In the genomic region with DNA sequence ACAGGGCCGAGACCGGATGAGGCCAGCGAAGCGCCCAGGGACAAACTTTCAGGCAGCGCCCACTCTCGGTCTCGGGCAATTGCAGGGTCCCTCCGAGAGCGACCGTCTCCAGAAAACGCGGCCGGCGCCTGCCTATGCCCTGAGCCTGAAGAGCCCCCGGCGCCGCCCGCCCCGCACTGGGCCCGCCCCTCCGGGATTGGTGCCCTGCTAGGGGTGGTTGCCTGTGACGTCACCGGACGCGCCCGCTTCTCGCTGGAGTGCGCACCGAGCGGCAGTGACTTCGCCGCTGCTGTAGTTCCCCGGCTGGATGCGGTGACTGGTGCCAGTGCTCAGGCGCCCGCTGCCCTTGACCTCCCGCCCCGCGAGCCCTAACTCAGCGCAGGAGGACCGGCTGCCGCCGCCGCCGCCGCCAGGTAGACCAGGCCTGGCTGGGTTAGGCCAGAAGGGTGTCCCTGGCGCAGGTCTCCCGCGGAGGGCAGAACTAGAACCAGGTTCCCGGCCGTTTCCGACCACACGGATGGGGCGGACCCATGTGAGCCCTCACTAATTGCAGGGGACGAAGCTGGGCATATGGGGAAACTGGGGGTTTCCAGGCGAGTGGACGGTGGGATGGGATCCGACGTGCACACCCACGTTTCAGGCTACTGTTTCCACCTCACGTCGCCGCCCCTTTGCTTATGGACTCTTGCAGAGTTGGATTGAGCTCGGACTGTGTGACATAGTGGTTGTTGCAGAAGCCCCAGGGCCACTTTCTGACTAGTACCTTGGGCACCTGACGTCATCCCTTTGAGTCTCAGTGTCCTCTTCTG, we compare ENCODE assay signal across 8 cellular contexts. TPM values are rescaled to one million over a fixed set of nuclear protein-coding genes. Genes with fewer than 3 reads are reported as not detected.
DNase-seq lines count a peak whose midpoint lies in the region; ATAC-seq and FAIRE-seq lines count a peak whose summit lies in the region.
"Not testable (repeated sequence)": the region's sequence is repeated elsewhere in the genome, so short reads cannot be mapped to it uniquely, and the experiment has no call there.

No MANE protein-coding gene starts in this region.

- DNase-seq in AG08395 (ENCODE audit: low spot score) (peak; percentile 55), RCC 7860 (ENCODE audit: low spot score) (peak; percentile 62), memory B cell (ENCODE audit: low spot score in 2 of 2) (peak; percentile 90 to 93)
- peak; percentile 96 for DNase-seq in stimulated activated CD4-positive, alpha-beta T cell treated with anti-CD3 and anti-CD28 coated beads, Interleukin-2, amount 100 ng/mL, for 4 hours (ENCODE audit: low read depth)

- not testable (repeated sequence) for H3K27me3 Mint-ChIP-seq in activated T-helper 17 cell treated with anti-CD3 and anti-CD28 coated beads, Interleukin-2, amount 50 U/mL, for 72 hours; memory B cell

- ATAC-seq in GM19035 (IDR thresholded peaks at IDR 0.05; ENCODE audit: unreplicated experiment) (peak; percentile 98), HG03039 (IDR thresholded peaks at IDR 0.05; ENCODE audit: unreplicated experiment) (peak; percentile 99), esophagus mucosa (peak; percentile 98), memory B cell (ENCODE audit: low read depth) (peak; percentile 98)
- ATAC-seq in activated T-helper 17 cell treated with anti-CD3 and anti-CD28 coated beads, Interleukin-2, amount 50 U/mL, for 72 hours (replicated peaks) = peak; percentile 99

- not testable (repeated sequence) for H3K9me3 Mint-ChIP-seq in activated T-helper 17 cell treated with anti-CD3 and anti-CD28 coated beads, Interleukin-2, amount 50 U/mL, for 72 hours; memory B cell

- H3K36me3 Mint-ChIP-seq in activated T-helper 17 cell treated with anti-CD3 and anti-CD28 coated beads, Interleukin-2, amount 50 U/mL, for 72 hours (ENCODE audit: low read depth); memory B cell: not testable (repeated sequence)

- H3K27ac Mint-ChIP-seq in activated T-helper 17 cell treated with anti-CD3 and anti-CD28 coated beads, Interleukin-2, amount 50 U/mL, for 72 hours = peak overlapping the region; percentile 68
- peak overlapping the region; percentile 90 for H3K27ac Mint-ChIP-seq in memory B cell

- not testable (repeated sequence) for H3K4me1 Mint-ChIP-seq in activated T-helper 17 cell treated with anti-CD3 and anti-CD28 coated beads, Interleukin-2, amount 50 U/mL, for 72 hours; memory B cell

- H3K4me3 Mint-ChIP-seq in activated T-helper 17 cell treated with anti-CD3 and anti-CD28 coated beads, Interleukin-2, amount 50 U/mL, for 72 hours = peak overlapping the region; percentile 81
- peak overlapping the region; percentile 78 for H3K4me3 Mint-ChIP-seq in memory B cell

- FAIRE-seq in RCC 7860 (lab: Jason Lieb, UNC) = not testable (repeated sequence)

RNA-seq across cellular contexts. Expression of gene ANKRD36C, which starts 18.9 kb away (rescaled TPM):
- total RNA-seq in activated T-helper 17 cell treated with anti-CD3 and anti-CD28 coated beads, Interleukin-2, amount 50 U/mL, for 72 hours = 10 to 100 TPM; 67.1 to 74.0 TPM
- total RNA-seq in esophagus mucosa = 9.6 TPM

RNA-seq across cellular contexts. Expression of gene GPAT2, which starts 24.2 kb away (rescaled TPM):
- total RNA-seq in activated T-helper 17 cell treated with anti-CD3 and anti-CD28 coated beads, Interleukin-2, amount 50 U/mL, for 72 hours = 10 to 100 TPM in 1 of 2 donors, 1 to 10 TPM in 1; 2.7 to 28.2 TPM
- 0.44 TPM for total RNA-seq in esophagus mucosa

Comparison
In these comparisons a context has a peak if more than half of its experiments do, and no peak if none do; other contexts are left out.
1. Peak in every context shown above with its lines: DNase-seq and ATAC-seq.